ENCODE assay signal across 26 cellular contexts in the genomic region with DNA sequence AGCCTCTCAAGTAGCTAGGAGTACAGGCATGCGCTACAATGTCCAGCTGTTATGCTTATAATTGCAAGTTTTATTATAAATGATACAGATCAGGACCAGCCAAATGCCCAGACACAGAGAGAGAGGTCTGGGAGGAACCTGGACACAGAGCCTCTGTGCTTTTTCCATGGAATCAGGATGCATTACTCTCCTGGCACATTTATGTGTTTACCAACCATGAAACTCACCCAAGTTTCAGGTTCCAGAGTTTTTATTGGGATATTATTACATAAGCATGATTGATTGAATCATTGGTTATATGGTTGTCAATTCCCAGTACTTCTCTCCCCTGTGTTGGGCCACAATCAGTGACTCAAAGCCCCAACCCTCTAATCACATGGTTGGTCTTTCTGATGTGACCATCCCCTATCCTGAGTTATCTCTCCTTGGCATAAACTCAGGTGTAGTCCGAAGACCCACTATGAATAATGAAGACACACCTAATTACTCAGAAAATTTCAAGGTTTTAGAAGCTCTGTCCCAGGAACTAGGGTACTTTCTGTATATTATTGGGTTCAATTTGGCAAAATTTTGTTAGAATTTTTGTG.
"Had no signal": no experiment of that assay in that cellular context is flagged by ENCODE, and none has a peak within 500 bp of the region (broad histone marks: within the 10 kb centered on the region; RNA-seq: fewer than 3 reads in every experiment).

No MANE protein-coding gene starts in this region.

- H3K4me3 ChIP-seq: left ventricle myocardium inferior, lung, ovary, right atrium auricular region, right lobe of liver, smooth muscle cell, testis, thyroid gland, transverse colon, upper lobe of right lung had no signal

- H3K4me1 ChIP-seq: testis had no signal

- H3K4me3 Mint-ChIP-seq: mesothelial cell of epicardium; naive B cell; natural killer cell; nephron progenitor cell; stimulated activated memory B cell treated with anti-CD40 and anti-IgM and Interleukin-4, amounts not matched to agents 10 μg/mL and 1 μg/mL and 100 μg/mL, for 72 hours; stimulated activated naive CD8-positive, alpha-beta T cell treated with anti-CD3 and anti-CD28 coated beads, Interleukin-15, amount 100 ng/mL, for 72 hours had no signal

- H3K27me3 Mint-ChIP-seq: naive B cell; progenitor cell of endocrine pancreas; stimulated activated memory B cell treated with anti-CD40 and anti-IgM and Interleukin-4, amounts not matched to agents 10 μg/mL and 1 μg/mL and 100 μg/mL, for 72 hours; stimulated activated naive CD8-positive, alpha-beta T cell treated with anti-CD3 and anti-CD28 coated beads, Interleukin-15, amount 100 ng/mL, for 72 hours had no signal

- H3K27ac Mint-ChIP-seq: mesothelial cell of epicardium; naive B cell; natural killer cell; nephron progenitor cell; progenitor cell of endocrine pancreas; stimulated activated memory B cell treated with anti-CD40 and anti-IgM and Interleukin-4, amounts not matched to agents 10 μg/mL and 1 μg/mL and 100 μg/mL, for 72 hours; stimulated activated naive CD8-positive, alpha-beta T cell treated with anti-CD3 and anti-CD28 coated beads, Interleukin-15, amount 100 ng/mL, for 72 hours had no signal

- H3K27ac ChIP-seq: left ventricle myocardium inferior, ovary, right atrium auricular region, right lobe of liver, testis, thyroid gland, transverse colon, upper lobe of right lung had no signal

- H3K36me3 ChIP-seq: ovary, right lobe of liver, thyroid gland, transverse colon, upper lobe of right lung had no signal

- H3K4me2 ChIP-seq: smooth muscle cell had no signal

- H3K9me3 Mint-ChIP-seq: natural killer cell; stimulated activated memory B cell treated with anti-CD40 and anti-IgM and Interleukin-4, amounts not matched to agents 10 μg/mL and 1 μg/mL and 100 μg/mL, for 72 hours; stimulated activated naive CD8-positive, alpha-beta T cell treated with anti-CD3 and anti-CD28 coated beads, Interleukin-15, amount 100 ng/mL, for 72 hours had no signal

- DNase-seq: hippocampal formation; kidney; left colon; left ventricle myocardium inferior; mesendoderm; naive B cell; natural killer cell; nephron progenitor cell; ovary; right lobe of liver; stimulated activated CD4-positive, alpha-beta T cell treated with anti-CD3 and anti-CD28 coated beads, Interleukin-1b, Interleukin-23, amount 100 ng/mL, for 48 hours; stimulated activated CD4-positive, alpha-beta T cell treated with anti-CD3 and anti-CD28 coated beads, Interleukin-2, amount 100 ng/mL, for 48 hours; stimulated activated CD4-positive, alpha-beta T cell treated with anti-CD3 and anti-CD28 coated beads, Interleukin-4, amount 100 ng/mL, for 4 hours; stimulated activated CD8-positive, alpha-beta memory T cell treated with anti-CD3 and anti-CD28 coated beads, Interleukin-4, amount 100 ng/mL, for 48 hours; stimulated activated naive CD4-positive, alpha-beta T cell treated with Interleukin-2 at 50 U/mL for 16 hours; stimulated activated naive CD8-positive, alpha-beta T cell treated with anti-CD3 and anti-CD28 coated beads, Interleukin-15, amount 100 ng/mL, for 72 hours; testis; thyroid gland; transverse colon; upper lobe of right lung had no signal

- H3K27me3 ChIP-seq: ovary, right atrium auricular region, right lobe of liver, testis, thyroid gland, transverse colon, upper lobe of right lung had no signal

- H3K4me1 Mint-ChIP-seq: mesothelial cell of epicardium, nephron progenitor cell had no signal

- H3K9me3 ChIP-seq: ovary, right atrium auricular region, right lobe of liver, testis, thyroid gland, transverse colon, upper lobe of right lung had no signal

- ATAC-seq: left colon; natural killer cell; stimulated activated memory B cell treated with anti-CD40 and anti-IgM and Interleukin-4, amounts not matched to agents 10 μg/mL and 1 μg/mL and 100 μg/mL, for 72 hours; stimulated activated naive CD8-positive, alpha-beta T cell treated with anti-CD3 and anti-CD28 coated beads, Interleukin-15, amount 100 ng/mL, for 72 hours; upper lobe of right lung had no signal

- H3K36me3 Mint-ChIP-seq: natural killer cell had no signal
